ENCODE assay signal across 1 cellular context in the genomic region with DNA sequence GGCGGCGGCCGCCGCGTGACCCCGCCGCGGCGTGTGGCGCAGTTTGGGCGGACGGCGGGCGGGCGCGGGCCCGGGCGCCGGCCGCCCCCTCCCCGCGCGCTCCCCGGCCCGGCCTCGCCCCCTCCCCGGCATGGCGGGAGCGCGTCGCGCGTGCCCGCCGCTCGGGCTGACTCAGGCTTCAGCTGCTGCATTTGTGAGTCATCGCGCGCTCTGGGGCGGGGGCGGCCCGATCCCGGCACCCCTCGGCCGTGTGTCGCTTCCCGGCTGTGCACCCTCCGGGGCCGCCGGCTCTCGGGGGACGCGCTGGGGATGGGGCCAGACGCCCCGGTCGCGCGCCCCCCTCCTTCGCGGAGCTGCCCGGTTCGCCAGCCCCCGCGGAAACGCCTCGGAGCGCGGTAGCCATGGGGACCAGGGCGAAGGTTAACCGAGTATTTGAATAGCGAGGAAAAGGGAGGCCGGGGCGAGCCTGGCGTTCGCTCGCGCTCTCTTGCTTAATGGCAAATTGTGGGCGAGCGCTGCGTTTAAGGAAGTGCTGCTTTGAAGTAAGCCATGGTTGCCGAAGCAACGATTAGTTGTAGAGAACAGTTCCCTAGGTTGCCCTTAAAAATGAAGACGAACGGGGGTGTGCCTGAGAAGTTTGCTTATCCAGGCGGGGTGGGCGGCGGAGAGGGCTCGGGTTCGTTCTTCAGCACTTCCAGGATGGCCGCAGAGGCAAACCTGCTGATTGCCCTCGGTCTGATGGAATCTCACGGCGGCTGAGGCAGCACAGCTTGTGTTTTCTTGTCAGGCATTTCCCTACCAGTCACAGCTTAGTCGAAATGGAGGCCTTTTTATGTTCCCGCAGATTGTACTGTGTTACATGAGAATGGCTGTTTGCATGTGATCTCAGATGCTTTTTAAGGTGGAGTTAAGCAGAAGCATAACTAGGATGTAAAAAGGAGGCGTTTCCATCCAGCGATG.
TF ChIP-seq lines count a peak whose summit lies in the region.

No MANE protein-coding gene starts in this region.

TF ChIP-seq in GM12878, 131 proteins besides CTCF, POLR2A, EP300 and RAD21 (continued from another document and continues in another):
- TF ChIP-seq, protein P1, sequence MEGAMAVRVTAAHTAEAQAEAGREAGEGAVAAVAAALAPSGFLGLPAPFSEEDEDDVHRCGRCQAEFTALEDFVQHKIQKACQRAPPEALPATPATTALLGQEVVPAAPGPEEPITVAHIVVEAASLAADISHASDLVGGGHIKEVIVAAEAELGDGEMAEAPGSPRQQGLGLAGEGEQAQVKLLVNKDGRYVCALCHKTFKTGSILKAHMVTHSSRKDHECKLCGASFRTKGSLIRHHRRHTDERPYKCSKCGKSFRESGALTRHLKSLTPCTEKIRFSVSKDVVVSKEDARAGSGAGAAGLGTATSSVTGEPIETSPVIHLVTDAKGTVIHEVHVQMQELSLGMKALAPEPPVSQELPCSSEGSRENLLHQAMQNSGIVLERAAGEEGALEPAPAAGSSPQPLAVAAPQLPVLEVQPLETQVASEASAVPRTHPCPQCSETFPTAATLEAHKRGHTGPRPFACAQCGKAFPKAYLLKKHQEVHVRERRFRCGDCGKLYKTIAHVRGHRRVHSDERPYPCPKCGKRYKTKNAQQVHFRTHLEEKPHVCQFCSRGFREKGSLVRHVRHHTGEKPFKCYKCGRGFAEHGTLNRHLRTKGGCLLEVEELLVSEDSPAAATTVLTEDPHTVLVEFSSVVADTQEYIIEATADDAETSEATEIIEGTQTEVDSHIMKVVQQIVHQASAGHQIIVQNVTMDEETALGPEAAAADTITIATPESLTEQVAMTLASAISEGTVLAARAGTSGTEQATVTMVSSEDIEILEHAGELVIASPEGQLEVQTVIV (IDR thresholded peaks at IDR 0.05; ENCODE audit: borderline replicate concordance, partially characterized antibody), result peak; percentile 59
- TF ChIP-seq ZNF207 (IDR thresholded peaks at IDR 0.05; ENCODE audit: borderline replicate concordance) (peak; percentile 31; the same call in 1 of the 2 replicates), MLLT1 (IDR thresholded peaks at IDR 0.05) (0 out of 2 replicates have a peak, but pooled peaks have one; percentile 10), MEF2A (IDR thresholded peaks at IDR 0.05; ENCODE audit: insufficient read depth, low read depth, low read length) (no peak), TAF1 (IDR thresholded peaks at IDR 0.05; ENCODE audit: borderline replicate concordance, low read depth, low read length) (no peak), BACH1 (IDR thresholded peaks at IDR 0.05; ENCODE audit: borderline replicate concordance) (peak; percentile 67; the same call in 1 of the 2 replicates), MTA2 (IDR thresholded peaks at IDR 0.05; ENCODE audit: low read depth) (0 out of 2 replicates have a peak, but pooled peaks have one; percentile 11), MTA3 (IDR thresholded peaks at IDR 0.05; ENCODE audit: borderline replicate concordance, low read length) (no peak), SUZ12 (IDR thresholded peaks at IDR 0.05; ENCODE audit: unreplicated experiment) (no peak), NR2C2 (IDR thresholded peaks at IDR 0.05; ENCODE audit: borderline replicate concordance, control insufficient read depth, insufficient read length, low read depth) (no peak), EGR1 (IDR thresholded peaks at IDR 0.05; ENCODE audit: borderline replicate concordance in 1 of 2, low read depth in 2 of 2, low read length in 2 of 2) (peak in 1 of 2 experiments; percentile 71; a peak in 2 of 3 replicates), NR2F1 (conservative IDR thresholded peaks at IDR 0.05) (peak; percentile 92), STAT3 (IDR thresholded peaks at IDR 0.05; ENCODE audit: low read depth, low read length) (no peak), TBL1XR1 (IDR thresholded peaks at IDR 0.05; ENCODE audit: low read depth, low read length) (no peak), LARP7 (IDR thresholded peaks at IDR 0.05) (peak; percentile 25; the same call in 1 of the 2 replicates), ESRRA (IDR thresholded peaks at IDR 0.05; ENCODE audit: low read length) (no peak), CHD4 (IDR thresholded peaks at IDR 0.05) (no peak), BCL3 (IDR thresholded peaks at IDR 0.05; ENCODE audit: borderline replicate concordance, insufficient read depth, low read depth, low read length, poor library complexity, severe bottlenecking) (no peak), NBN (IDR thresholded peaks at IDR 0.05) (0 out of 2 replicates have a peak, but pooled peaks have one; percentile 31), ZBTB4 (CRISPR knock-in tag; IDR thresholded peaks at IDR 0.05) (no peak), PML (IDR thresholded peaks at IDR 0.05; ENCODE audit: low read length) (no peak), WRNIP1 (IDR thresholded peaks at IDR 0.05; ENCODE audit: borderline replicate concordance, low read depth, low read length) (0 out of 2 replicates have a peak, but pooled peaks have one; percentile 14), KDM1A (IDR thresholded peaks at IDR 0.05; ENCODE audit: borderline replicate concordance) (no peak), SREBF1 (IDR thresholded peaks at IDR 0.05; ENCODE audit: low read length) (no peak), TCF12 (IDR thresholded peaks at IDR 0.05; ENCODE audit: low read depth, low read length) (no peak), BMI1 (IDR thresholded peaks at IDR 0.05; ENCODE audit: borderline replicate concordance) (peak; percentile 86), NR2C1 (IDR thresholded peaks at IDR 0.05) (peak; percentile 72)
- TF ChIP-seq, protein P2, sequence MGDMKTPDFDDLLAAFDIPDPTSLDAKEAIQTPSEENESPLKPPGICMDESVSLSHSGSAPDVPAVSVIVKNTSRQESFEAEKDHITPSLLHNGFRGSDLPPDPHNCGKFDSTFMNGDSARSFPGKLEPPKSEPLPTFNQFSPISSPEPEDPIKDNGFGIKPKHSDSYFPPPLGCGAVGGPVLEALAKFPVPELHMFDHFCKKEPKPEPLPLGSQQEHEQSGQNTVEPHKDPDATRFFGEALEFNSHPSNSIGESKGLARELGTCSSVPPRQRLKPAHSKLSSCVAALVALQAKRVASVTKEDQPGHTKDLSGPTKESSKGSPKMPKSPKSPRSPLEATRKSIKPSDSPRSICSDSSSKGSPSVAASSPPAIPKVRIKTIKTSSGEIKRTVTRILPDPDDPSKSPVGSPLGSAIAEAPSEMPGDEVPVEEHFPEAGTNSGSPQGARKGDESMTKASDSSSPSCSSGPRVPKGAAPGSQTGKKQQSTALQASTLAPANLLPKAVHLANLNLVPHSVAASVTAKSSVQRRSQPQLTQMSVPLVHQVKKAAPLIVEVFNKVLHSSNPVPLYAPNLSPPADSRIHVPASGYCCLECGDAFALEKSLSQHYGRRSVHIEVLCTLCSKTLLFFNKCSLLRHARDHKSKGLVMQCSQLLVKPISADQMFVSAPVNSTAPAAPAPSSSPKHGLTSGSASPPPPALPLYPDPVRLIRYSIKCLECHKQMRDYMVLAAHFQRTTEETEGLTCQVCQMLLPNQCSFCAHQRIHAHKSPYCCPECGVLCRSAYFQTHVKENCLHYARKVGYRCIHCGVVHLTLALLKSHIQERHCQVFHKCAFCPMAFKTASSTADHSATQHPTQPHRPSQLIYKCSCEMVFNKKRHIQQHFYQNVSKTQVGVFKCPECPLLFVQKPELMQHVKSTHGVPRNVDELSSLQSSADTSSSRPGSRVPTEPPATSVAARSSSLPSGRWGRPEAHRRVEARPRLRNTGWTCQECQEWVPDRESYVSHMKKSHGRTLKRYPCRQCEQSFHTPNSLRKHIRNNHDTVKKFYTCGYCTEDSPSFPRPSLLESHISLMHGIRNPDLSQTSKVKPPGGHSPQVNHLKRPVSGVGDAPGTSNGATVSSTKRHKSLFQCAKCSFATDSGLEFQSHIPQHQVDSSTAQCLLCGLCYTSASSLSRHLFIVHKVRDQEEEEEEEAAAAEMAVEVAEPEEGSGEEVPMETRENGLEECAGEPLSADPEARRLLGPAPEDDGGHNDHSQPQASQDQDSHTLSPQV (IDR thresholded peaks at IDR 0.05), result no peak
- TF ChIP-seq, protein P3, sequence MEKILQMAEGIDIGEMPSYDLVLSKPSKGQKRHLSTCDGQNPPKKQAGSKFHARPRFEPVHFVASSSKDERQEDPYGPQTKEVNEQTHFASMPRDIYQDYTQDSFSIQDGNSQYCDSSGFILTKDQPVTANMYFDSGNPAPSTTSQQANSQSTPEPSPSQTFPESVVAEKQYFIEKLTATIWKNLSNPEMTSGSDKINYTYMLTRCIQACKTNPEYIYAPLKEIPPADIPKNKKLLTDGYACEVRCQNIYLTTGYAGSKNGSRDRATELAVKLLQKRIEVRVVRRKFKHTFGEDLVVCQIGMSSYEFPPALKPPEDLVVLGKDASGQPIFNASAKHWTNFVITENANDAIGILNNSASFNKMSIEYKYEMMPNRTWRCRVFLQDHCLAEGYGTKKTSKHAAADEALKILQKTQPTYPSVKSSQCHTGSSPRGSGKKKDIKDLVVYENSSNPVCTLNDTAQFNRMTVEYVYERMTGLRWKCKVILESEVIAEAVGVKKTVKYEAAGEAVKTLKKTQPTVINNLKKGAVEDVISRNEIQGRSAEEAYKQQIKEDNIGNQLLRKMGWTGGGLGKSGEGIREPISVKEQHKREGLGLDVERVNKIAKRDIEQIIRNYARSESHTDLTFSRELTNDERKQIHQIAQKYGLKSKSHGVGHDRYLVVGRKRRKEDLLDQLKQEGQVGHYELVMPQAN (conservative IDR thresholded peaks at IDR 0.05), result peak; percentile 75
- TF ChIP-seq, protein P4, sequence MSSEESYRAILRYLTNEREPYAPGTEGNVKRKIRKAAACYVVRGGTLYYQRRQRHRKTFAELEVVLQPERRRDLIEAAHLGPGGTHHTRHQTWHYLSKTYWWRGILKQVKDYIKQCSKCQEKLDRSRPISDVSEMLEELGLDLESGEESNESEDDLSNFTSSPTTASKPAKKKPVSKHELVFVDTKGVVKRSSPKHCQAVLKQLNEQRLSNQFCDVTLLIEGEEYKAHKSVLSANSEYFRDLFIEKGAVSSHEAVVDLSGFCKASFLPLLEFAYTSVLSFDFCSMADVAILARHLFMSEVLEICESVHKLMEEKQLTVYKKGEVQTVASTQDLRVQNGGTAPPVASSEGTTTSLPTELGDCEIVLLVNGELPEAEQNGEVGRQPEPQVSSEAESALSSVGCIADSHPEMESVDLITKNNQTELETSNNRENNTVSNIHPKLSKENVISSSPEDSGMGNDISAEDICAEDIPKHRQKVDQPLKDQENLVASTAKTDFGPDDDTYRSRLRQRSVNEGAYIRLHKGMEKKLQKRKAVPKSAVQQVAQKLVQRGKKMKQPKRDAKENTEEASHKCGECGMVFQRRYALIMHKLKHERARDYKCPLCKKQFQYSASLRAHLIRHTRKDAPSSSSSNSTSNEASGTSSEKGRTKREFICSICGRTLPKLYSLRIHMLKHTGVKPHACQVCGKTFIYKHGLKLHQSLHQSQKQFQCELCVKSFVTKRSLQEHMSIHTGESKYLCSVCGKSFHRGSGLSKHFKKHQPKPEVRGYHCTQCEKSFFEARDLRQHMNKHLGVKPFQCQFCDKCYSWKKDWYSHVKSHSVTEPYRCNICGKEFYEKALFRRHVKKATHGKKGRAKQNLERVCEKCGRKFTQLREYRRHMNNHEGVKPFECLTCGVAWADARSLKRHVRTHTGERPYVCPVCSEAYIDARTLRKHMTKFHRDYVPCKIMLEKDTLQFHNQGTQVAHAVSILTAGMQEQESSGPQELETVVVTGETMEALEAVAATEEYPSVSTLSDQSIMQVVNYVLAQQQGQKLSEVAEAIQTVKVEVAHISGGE (CRISPR knock-in tag; IDR thresholded peaks at IDR 0.05), result no peak
- TF ChIP-seq, protein P5, sequence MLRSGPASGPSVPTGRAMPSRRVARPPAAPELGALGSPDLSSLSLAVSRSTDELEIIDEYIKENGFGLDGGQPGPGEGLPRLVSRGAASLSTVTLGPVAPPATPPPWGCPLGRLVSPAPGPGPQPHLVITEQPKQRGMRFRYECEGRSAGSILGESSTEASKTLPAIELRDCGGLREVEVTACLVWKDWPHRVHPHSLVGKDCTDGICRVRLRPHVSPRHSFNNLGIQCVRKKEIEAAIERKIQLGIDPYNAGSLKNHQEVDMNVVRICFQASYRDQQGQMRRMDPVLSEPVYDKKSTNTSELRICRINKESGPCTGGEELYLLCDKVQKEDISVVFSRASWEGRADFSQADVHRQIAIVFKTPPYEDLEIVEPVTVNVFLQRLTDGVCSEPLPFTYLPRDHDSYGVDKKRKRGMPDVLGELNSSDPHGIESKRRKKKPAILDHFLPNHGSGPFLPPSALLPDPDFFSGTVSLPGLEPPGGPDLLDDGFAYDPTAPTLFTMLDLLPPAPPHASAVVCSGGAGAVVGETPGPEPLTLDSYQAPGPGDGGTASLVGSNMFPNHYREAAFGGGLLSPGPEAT (IDR thresholded peaks at IDR 0.05; ENCODE audit: low read depth), result peak; percentile 47; the same call in 1 of the 2 replicates
